Comparison of ENCODE assay signal across 16 cellular contexts in genomic region chr11:15558513-15559181, GRCh38.
DNase-seq lines count a peak whose midpoint lies in the region; ATAC-seq and TF ChIP-seq lines count a peak whose summit lies in the region.
"Had no signal": no experiment of that assay in that cellular context is flagged by ENCODE, and none has a peak within 500 bp of the region (broad histone marks: within the 10 kb centered on the region; RNA-seq: fewer than 3 reads in every experiment).

No MANE protein-coding gene starts in this region.

- intact Hi-C loops in CD8-positive, alpha-beta T cell (cut with DNase I, micrococcal nuclease), result no loop called here

- no peaks in the 10 kb centered on the region for H3K4me1 Mint-ChIP-seq in CD8-positive, alpha-beta T cell (ENCODE audit: low read depth)
- peaks cover 56% of the 10 kb centered on the region for H3K4me1 Mint-ChIP-seq in WTC11
- H3K4me1 Mint-ChIP-seq: CD4-positive, alpha-beta memory T cell had no signal

- no peaks in the 10 kb centered on the region for H3K9me3 Mint-ChIP-seq in CD8-positive, alpha-beta T cell
- H3K9me3 Mint-ChIP-seq in WTC11, result peaks cover 22% of the 10 kb centered on the region

- ATAC-seq in CD8-positive, alpha-beta T cell, result no peak
- ATAC-seq in WTC11 (peak; percentile 57), HG03439 (IDR thresholded peaks at IDR 0.05; ENCODE audit: unreplicated experiment) (no peak)
- ATAC-seq: HepG2 had no signal

- CTCF ChIA-PET in CD8-positive, alpha-beta T cell (lab: Charles Lee), result no interaction called here
- CTCF ChIA-PET in WTC11 (lab: Charles Lee), result interaction anchor here (1.1 to 1.4 kb wide), 2 partner anchors 71 to 91 kb away, joined by 5 read pairs; no protein-coding TSS in a partner anchor

- H3K27me3 Mint-ChIP-seq in CD8-positive, alpha-beta T cell (ENCODE audit: low read depth), result no peaks in the 10 kb centered on the region
- H3K27me3 Mint-ChIP-seq in WTC11 (ENCODE audit: low read depth), result no peaks in the 10 kb centered on the region; the same call in none of the 2 replicates
- H3K27me3 Mint-ChIP-seq: CD4-positive, alpha-beta memory T cell had no signal

- H3K4me1 ChIP-seq in CD8-positive, alpha-beta T cell (ENCODE audit: insufficient read depth, low read length), result no peaks in the 10 kb centered on the region
- peaks cover 8% of the 10 kb centered on the region for H3K4me1 ChIP-seq in HAP-1
- peaks cover 47% of the 10 kb centered on the region for H3K4me1 ChIP-seq in iPS-18a (ENCODE audit: control insufficient read depth, low read depth, low read length)
- H3K4me1 ChIP-seq: BE2C, Caco-2 had no signal

- no peaks in the 10 kb centered on the region for H3K27me3 ChIP-seq in CD8-positive, alpha-beta T cell (ENCODE audit: insufficient read depth, low read length)
- H3K27me3 ChIP-seq in HAP-1 (ENCODE audit: low read depth) (peaks cover 5% of the 10 kb centered on the region; the same call in 1 of the 2 replicates), iPS-18a (ENCODE audit: control insufficient read depth, insufficient read depth, low read length) (no peaks in the 10 kb centered on the region)
- H3K27me3 ChIP-seq: BE2C had no signal

- no peaks in the 10 kb centered on the region for H3K9me3 ChIP-seq in CD8-positive, alpha-beta T cell (ENCODE audit: low read length)
- H3K9me3 ChIP-seq in HAP-1 (no peaks in the 10 kb centered on the region), iPS-18a (ENCODE audit: control insufficient read depth, low read depth, low read length) (no peaks in the 10 kb centered on the region)
- H3K9me3 ChIP-seq: BE2C, Caco-2 had no signal

- H3K36me3 ChIP-seq in CD8-positive, alpha-beta T cell (ENCODE audit: insufficient read depth, low read length), result no peaks in the 10 kb centered on the region
- no peaks in the 10 kb centered on the region for H3K36me3 ChIP-seq in HAP-1 (replicated peaks)
- no peaks in the 10 kb centered on the region for H3K36me3 ChIP-seq in iPS-18a (ENCODE audit: control insufficient read depth, low read depth, low read length)
- H3K36me3 ChIP-seq: BE2C had no signal

- no peak overlapping the region for H3K4me3 Mint-ChIP-seq in CD8-positive, alpha-beta T cell
- peak overlapping the region; percentile 4 for H3K4me3 Mint-ChIP-seq in WTC11
- H3K4me3 Mint-ChIP-seq: CD4-positive, alpha-beta memory T cell; HFFc6 had no signal

- no peak for DNase-seq in CD8-positive, alpha-beta T cell
- peak; percentile 18 to 61 for DNase-seq in HAP-1 (ENCODE audit: low spot score in 2 of 2)
- DNase-seq in WTC11 (ENCODE audit: low spot score), result no peak
- no peak for DNase-seq in NK-92 treated with Interleukin-12 subunit alpha and Interleukin-12 subunit beta, amount 100 ng/mL, for 24 hours (lab: John Stamatoyannopoulos, UW)
- DNase-seq in hippocampal formation (lab: John Stamatoyannopoulos, UW), result no peak
- no peak for DNase-seq in NCI-H446 treated with DMSO at 0.1 percent for 48 hours (lab: John Stamatoyannopoulos, UW)
- DNase-seq: BE2C; Caco-2; CD4-positive, alpha-beta memory T cell; DND-41; GDM1; HFFc6 had no signal

- no peak overlapping the region for H3K4me3 ChIP-seq in CD8-positive, alpha-beta T cell (ENCODE audit: low read depth, low read length)
- H3K4me3 ChIP-seq in HAP-1 (no peak overlapping the region), iPS-18a (ENCODE audit: low read length) (peak overlapping the region; percentile 12)

- peak; percentile 12 for TF ChIP-seq CTCF in CD8-positive, alpha-beta T cell (IDR thresholded peaks at IDR 0.05)
- no peak for TF ChIP-seq CTCF in WTC11 (IDR thresholded peaks at IDR 0.05)

- H3K27ac Mint-ChIP-seq in CD8-positive, alpha-beta T cell, result no peak overlapping the region
- H3K27ac Mint-ChIP-seq in WTC11, result peak overlapping the region; percentile 83
- H3K27ac Mint-ChIP-seq: HFFc6 had no signal

- H3K9ac ChIP-seq in iPS-18a (ENCODE audit: low read length), result no peak overlapping the region

- in situ Hi-C loops in HAP-1 (cut with MboI; ENCODE audit: low sequenced_read_pairs), result no loop called here

- H3K36me3 Mint-ChIP-seq in CD8-positive, alpha-beta T cell, result no peaks in the 10 kb centered on the region
- peaks cover 22% of the 10 kb centered on the region for H3K36me3 Mint-ChIP-seq in WTC11
- H3K36me3 Mint-ChIP-seq: CD4-positive, alpha-beta memory T cell had no signal

- POLR2A ChIA-PET in CD8-positive, alpha-beta T cell (lab: Charles Lee), result interaction anchor here (0.7 kb wide), 1 partner anchor 911 kb away, joined by 4 read pairs; no protein-coding TSS in a partner anchor
- POLR2A ChIA-PET in WTC11 (lab: Charles Lee), result no interaction called here

- H3K27ac ChIP-seq in CD8-positive, alpha-beta T cell (ENCODE audit: low read depth, low read length), result no peak overlapping the region
- no peak overlapping the region for H3K27ac ChIP-seq in iPS-18a (ENCODE audit: low read length)
- H3K27ac ChIP-seq: C4-2B had no signal

TF ChIP-seq in WTC11, 78 proteins besides CTCF, POLR2A, EP300 and RAD21:
- no peak for TF ChIP-seq AR (CRISPR knock-in tag; IDR thresholded peaks at IDR 0.05)
- 0 out of 2 replicates have a peak, but pooled peaks have one; percentile 61 for TF ChIP-seq ZNF512 (CRISPR knock-in tag; IDR thresholded peaks at IDR 0.05; ENCODE audit: borderline replicate concordance)
- no peak for TF ChIP-seq IRF1 (CRISPR knock-in tag; IDR thresholded peaks at IDR 0.05)

Comparison
In these comparisons a context has a peak if more than half of its experiments do, and no peak if none do; other contexts are left out.
1. DNase-seq: peak in HAP-1 (2 of 2); none in CD8-positive, alpha-beta T cell (0 of 7), WTC11 (single experiment), NK-92 treated with Interleukin-12 subunit alpha and Interleukin-12 subunit beta, amount 100 ng/mL, for 24 hours (single experiment), hippocampal formation (0 of 2) and NCI-H446 treated with DMSO at 0.1 percent for 48 hours (single experiment).